Comparison of ENCODE assay signal across 9 cellular contexts in genomic region chr1:203663294-203663693, GRCh38. TPM values are rescaled to one million over a fixed set of nuclear protein-coding genes. Genes with fewer than 3 reads are reported as not detected.
DNase-seq lines count a peak whose midpoint lies in the region; ATAC-seq, FAIRE-seq and TF ChIP-seq lines count a peak whose summit lies in the region.
"Had no signal": no experiment of that assay in that cellular context is flagged by ENCODE, and none has a peak within 500 bp of the region (broad histone marks: within the 10 kb centered on the region; RNA-seq: fewer than 3 reads in every experiment).

No MANE protein-coding gene starts in this region.

- H3K79me2 ChIP-seq in H9 (ENCODE audit: insufficient read depth, low read length) (no peaks in the 10 kb centered on the region), GM23338 (replicated peaks; ENCODE audit: insufficient read depth) (no peaks in the 10 kb centered on the region)

- H3K79me1 ChIP-seq in H9 (ENCODE audit: insufficient read depth, low read depth, low read length, poor library complexity, severe bottlenecking), result no peaks in the 10 kb centered on the region

- H3K27me3 ChIP-seq in H9 (ENCODE audit: insufficient read depth, low read length) (no peaks in the 10 kb centered on the region), SJSA1 (replicated peaks) (no peaks in the 10 kb centered on the region), small intestine (ENCODE audit: control insufficient read depth in 2 of 2, insufficient read depth in 2 of 2, low read length in 2 of 2) (no peaks in the 10 kb centered on the region), GM23338 (ENCODE audit: insufficient read depth) (no peaks in the 10 kb centered on the region)

- H3K23ac ChIP-seq in H9 (ENCODE audit: insufficient read length, low read depth, low read length), result no peak overlapping the region

- 0 out of 2 replicates have a peak, but pooled peaks cover 3% of the 10 kb centered on the region for H3K9me2 ChIP-seq in GM23338 (ENCODE audit: insufficient read depth)

- H3K9me3 Mint-ChIP-seq in H9 (no peaks in the 10 kb centered on the region), GM23338 (no peaks in the 10 kb centered on the region)

- H3K23me2 ChIP-seq in H9 (ENCODE audit: insufficient read length, low read depth, low read length, poor library complexity, severe bottlenecking), result no peaks in the 10 kb centered on the region

- H4K91ac ChIP-seq in H9 (ENCODE audit: insufficient read length, low read depth, low read length), result no peak overlapping the region

- H3K4me1 ChIP-seq in H9 (ENCODE audit: insufficient read depth, low read length) (peaks cover 1% of the 10 kb centered on the region; the same call in 1 of the 2 replicates), SJSA1 (replicated peaks) (peaks cover 55% of the 10 kb centered on the region), small intestine (ENCODE audit: control insufficient read depth in 2 of 2, insufficient read depth in 1 of 2, low read depth in 1 of 2, low read length in 1 of 2) (peaks cover 6 to 23% of the 10 kb centered on the region in 2 donors), GM23338 (ENCODE audit: insufficient read depth) (peaks cover 5% of the 10 kb centered on the region; the same call in 1 of the 2 replicates)

- H2BK5ac ChIP-seq in H9 (ENCODE audit: insufficient read length, low read length), result no peak overlapping the region

- H2BK120ac ChIP-seq in H9 (ENCODE audit: low read depth, low read length, poor library complexity, severe bottlenecking), result no peak overlapping the region

- H3K56ac ChIP-seq in H9 (ENCODE audit: insufficient read length, low read depth, low read length), result no peak overlapping the region

- H3K4me1 Mint-ChIP-seq in H9 (peaks cover 20 to 38% of the 10 kb centered on the region in 2 experiments), GM23338 (peaks cover 22% of the 10 kb centered on the region)

- no peak overlapping the region for H2BK20ac ChIP-seq in H9 (ENCODE audit: low read depth, low read length, poor library complexity, severe bottlenecking)

- peaks cover 1% of the 10 kb centered on the region; the same call in 1 of the 2 replicates for H3K27me3 Mint-ChIP-seq in H9 (ENCODE audit: low read depth)
- peaks cover 9% of the 10 kb centered on the region for H3K27me3 Mint-ChIP-seq in GM23338 (ENCODE audit: insufficient read depth, low read depth, poor library complexity)

- no peak overlapping the region for H3K4me3 ChIP-seq in SJSA1
- no peak overlapping the region for H3K4me3 ChIP-seq in small intestine (ENCODE audit: low read depth in 1 of 2, low read length in 2 of 2)
- no peak overlapping the region for H3K4me3 ChIP-seq in GM23338

- no peak overlapping the region for H2AK5ac ChIP-seq in H9 (ENCODE audit: insufficient read length, low read length)

- H3K27ac Mint-ChIP-seq in H9 (peak overlapping the region in 2 of 3 experiments; percentile 58 to 89; a peak in 4 of 7 replicates), GM23338 (no peak overlapping the region; the same call in 1 of the 2 replicates)

- H3F3A ChIP-seq in GM23338 (replicated peaks; ENCODE audit: low read depth), result no peaks in the 10 kb centered on the region

- H4K5ac ChIP-seq in H9 (ENCODE audit: insufficient read length, low read depth, low read length), result no peak overlapping the region

- no peak overlapping the region for H2BK12ac ChIP-seq in H9 (ENCODE audit: insufficient read length, low read depth, low read length)

- H3K4ac ChIP-seq in H9 (ENCODE audit: low read depth, low read length), result no peak overlapping the region

- H3K9me3 ChIP-seq in H9 (ENCODE audit: control insufficient read depth, low read depth, low read length), result no peaks in the 10 kb centered on the region
- H3K9me3 ChIP-seq in SJSA1 (replicated peaks), result no peaks in the 10 kb centered on the region
- no peaks in the 10 kb centered on the region for H3K9me3 ChIP-seq in small intestine (ENCODE audit: control insufficient read depth, low read depth)

- no peak overlapping the region for H3K14ac ChIP-seq in H9 (ENCODE audit: insufficient read depth, low read length)

- no peak overlapping the region for H3K18ac ChIP-seq in H9 (ENCODE audit: insufficient read length, low read depth, low read length)

- no peak overlapping the region for H3K4me3 Mint-ChIP-seq in H9
- no peak overlapping the region for H3K4me3 Mint-ChIP-seq in GM23338

- H4K8ac ChIP-seq in H9 (replicated peaks; ENCODE audit: insufficient read length, low read depth, low read length), result no peak overlapping the region

- no peak overlapping the region for H2AFZ ChIP-seq in H9 (ENCODE audit: low read length)
- H2AFZ ChIP-seq in GM23338, result no peak overlapping the region

- H3K36me3 ChIP-seq in SJSA1 (peaks cover 16% of the 10 kb centered on the region; the same call in 1 of the 2 replicates), small intestine (ENCODE audit: control insufficient read depth in 2 of 2, insufficient read depth in 2 of 2, low read length in 2 of 2) (no peaks in the 10 kb centered on the region), GM23338 (ENCODE audit: insufficient read depth) (no peaks in the 10 kb centered on the region)

- H3T11ph ChIP-seq in H9 (ENCODE audit: low read length), result no peak overlapping the region

- H3K27ac ChIP-seq in H9 (ENCODE audit: insufficient read length, low read depth, low read length) (no peak overlapping the region), SJSA1 (peak overlapping the region; percentile 82), small intestine (ENCODE audit: low read depth in 1 of 2, low read length in 1 of 2) (peak overlapping the region in 1 of 2 donors; percentile 72), GM23338 (ENCODE audit: low read depth) (no peak overlapping the region)

- no peak for DNase-seq in H9
- peak; percentile 89 to 94 for DNase-seq in SJSA1 (ENCODE audit: low read depth in 1 of 2, low spot score in 2 of 2)
- peak; percentile 78 for DNase-seq in fibroblast of peridontal ligament (ENCODE audit: extremely low read depth)
- DNase-seq in small intestine, result peak; percentile 29
- no peak for DNase-seq in GDM1 (lab: John Stamatoyannopoulos, UW)
- DNase-seq in GM23338 (ENCODE audit: low spot score), result no peak
- no peak for DNase-seq in NCI-H524 treated with DMSO at 0.1 percent for 48 hours (lab: John Stamatoyannopoulos, UW)
- DNase-seq: effector CD4-positive, alpha-beta T cell had no signal

- no peak overlapping the region for H2BK15ac ChIP-seq in H9 (ENCODE audit: low read depth, low read length)

- no peak overlapping the region for H3K4me2 ChIP-seq in H9 (ENCODE audit: insufficient read depth, insufficient read length, low read length)
- H3K4me2 ChIP-seq in GM23338, result no peak overlapping the region

- WGBS in H9 (ENCODE audit: extremely low coverage, insufficient read length, low lambda C conversion rate), result no CpG with 5 or more reads among the region's 2 CpGs
- 77 to 86% (median 79%) methylated on average over 2 of the region's 2 CpGs for WGBS in small intestine, 3 donors

- H4K20me1 ChIP-seq in H9 (ENCODE audit: control insufficient read depth, insufficient read depth, insufficient read length) (no peaks in the 10 kb centered on the region), GM23338 (replicated peaks; ENCODE audit: insufficient read depth) (peaks cover 1% of the 10 kb centered on the region; the same call in 1 of the 2 replicates)

- no peak for FAIRE-seq in small intestine (lab: Jason Lieb, UNC)

- no peaks in the 10 kb centered on the region for H3K36me3 Mint-ChIP-seq in H9 (ENCODE audit: insufficient read depth in 1 of 3, low read depth in 3 of 3)
- no peaks in the 10 kb centered on the region for H3K36me3 Mint-ChIP-seq in GM23338 (ENCODE audit: low read depth)

- no peak overlapping the region for H3K9ac ChIP-seq in H9 (ENCODE audit: extremely low read depth, insufficient read length, low read length)

- TF ChIP-seq CTCF in H9 (conservative IDR thresholded peaks at IDR 0.05) (no peak), GM23338 (conservative IDR thresholded peaks at IDR 0.05; ENCODE audit: low read depth in 2 of 2) (no peak)

- ATAC-seq in GM19452 (IDR thresholded peaks at IDR 0.05; ENCODE audit: unreplicated experiment), result no peak
- ATAC-seq in GM23338, result no peak

TF ChIP-seq in GM23338, 12 proteins besides CTCF, POLR2A, EP300 and RAD21 (continues in another document):
- TF ChIP-seq REST (IDR thresholded peaks at IDR 0.05; ENCODE audit: unreplicated experiment) (no peak), JUNB (IDR thresholded peaks at IDR 0.05; ENCODE audit: unreplicated experiment) (no peak), CREB1 (CRISPR knock-in tag; IDR thresholded peaks at IDR 0.05; ENCODE audit: low read depth) (no peak), ZNF331 (CRISPR knock-in tag; IDR thresholded peaks at IDR 0.05; ENCODE audit: low read depth) (no peak)

RNA-seq across cellular contexts. Expression of gene ATP2B4, which starts 36.7 kb away (rescaled TPM):
- 14.1 and 15.7 TPM in 2 replicates for total RNA-seq in H9 (2021)
- 67.1 and 80.5 TPM in 2 replicates for total RNA-seq in SJSA1 (2014; rRNA removed; shearing (Covaris generic))
- polyA plus RNA-seq in small intestine (10 to 100 TPM in 1 of 3 donors, 1 to 10 TPM in 2; 3.5 to 21.8 (median 5.1) TPM), GM23338 (2016; fragmentation: Nextera tagmentation; extraction: Ambion mirVana) (4.3 and 5.5 TPM in 2 replicates)
- total RNA-seq in GM23338 (2014; rRNA removed; shearing (Covaris generic)), result 14.6 and 15.8 TPM in 2 replicates

Comparison
In these comparisons a context has a peak if more than half of its experiments do, and no peak if none do; other contexts are left out.
1. DNase-seq: peak in SJSA1 (2 of 2), fibroblast of peridontal ligament (single experiment) and small intestine (single experiment); none in H9 (single experiment), GDM1 (single experiment), GM23338 (single experiment) and NCI-H524 treated with DMSO at 0.1 percent for 48 hours (single experiment).